In the genomic region with DNA sequence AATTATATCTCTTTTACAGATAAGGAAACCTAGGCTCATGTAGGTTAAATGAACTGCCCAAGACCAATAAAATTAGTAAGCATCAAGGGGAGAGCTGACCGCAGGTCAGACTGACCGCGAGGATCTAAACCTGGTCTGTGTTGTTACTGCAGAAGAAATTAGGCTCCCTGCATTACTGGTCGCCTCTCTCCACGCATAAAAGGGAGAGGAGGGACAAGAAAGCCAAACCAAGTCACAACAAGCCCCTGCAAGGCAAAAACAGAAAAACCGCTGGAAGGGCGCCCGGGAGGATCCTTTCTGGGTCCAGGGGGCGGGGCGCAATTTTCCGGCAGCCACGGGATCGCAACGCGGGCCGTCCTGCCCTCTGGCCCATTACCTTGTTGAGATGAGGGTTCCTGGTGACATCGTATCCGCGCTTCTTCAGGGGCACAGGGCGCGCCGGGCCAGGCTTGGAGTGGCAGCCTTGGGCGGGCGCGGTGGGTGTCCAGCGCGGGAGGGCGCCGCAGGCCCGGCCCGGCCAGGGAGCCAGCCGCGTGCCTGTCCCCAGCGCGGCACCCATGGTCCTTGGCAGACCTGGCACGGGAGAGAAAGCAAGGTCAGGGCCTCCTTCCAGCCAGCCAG, we compare ENCODE assay signal across 8 cellular contexts. TPM values are rescaled to one million over a fixed set of nuclear protein-coding genes. Genes with fewer than 3 reads are reported as not detected.
A peak's percentile ranks its signal among the peaks of the same experiment; 100 is the strongest.
DNase-seq lines count a peak whose midpoint lies in the region; ATAC-seq, FAIRE-seq and TF ChIP-seq lines count a peak whose summit lies in the region.

No MANE protein-coding gene starts in this region.

- no peak overlapping the region for H3K27ac Mint-ChIP-seq in activated naive CD4-positive, alpha-beta T cell treated with anti-CD3 and anti-CD28 coated beads, Interleukin-2, amount 50 U/mL, for 24 hours
- peak overlapping the region; percentile 26 for H3K27ac Mint-ChIP-seq in astrocyte (ENCODE audit: unreplicated experiment)

- no TSS peak for BruUV-seq in OCI-LY7 (replicated peaks; lab: Mats Ljungman, UMichigan)

- ATAC-seq in psoas muscle (peak; percentile 72 to 78 (median 75)), HG02763 (IDR thresholded peaks at IDR 0.05; ENCODE audit: unreplicated experiment) (no peak)

- H3K36me3 ChIP-seq in astrocyte (ENCODE audit: insufficient read depth, low read length), result no peaks in the 10 kb centered on the region
- no peaks in the 10 kb centered on the region for H3K36me3 ChIP-seq in psoas muscle (ENCODE audit: insufficient read depth in 1 of 2, low read depth in 1 of 2)
- no peaks in the 10 kb centered on the region for H3K36me3 ChIP-seq in OCI-LY7 (ENCODE audit: insufficient read depth, low read length)

- 0% methylated on average over 26 to 36 of the region's 36 CpGs for WGBS in psoas muscle, 3 donors

- peak overlapping the region; percentile 70 for H3K27ac ChIP-seq in astrocyte (ENCODE audit: low read depth, low read length)
- peak overlapping the region; percentile 97 for H3K27ac ChIP-seq in psoas muscle
- H3K27ac ChIP-seq in OCI-LY7 (ENCODE audit: low read depth, low read length, poor library complexity, severe bottlenecking), result no peak overlapping the region

- H2AFZ ChIP-seq in astrocyte (ENCODE audit: low read depth, low read length) (peak overlapping the region; percentile 88), OCI-LY7 (ENCODE audit: low read length) (no peak overlapping the region)

- H3K4me3 ChIP-seq in astrocyte (ENCODE audit: insufficient read depth, low read depth, low read length), result peak overlapping the region; percentile 81
- peak overlapping the region; percentile 79 for H3K4me3 ChIP-seq in psoas muscle
- H3K4me3 ChIP-seq in OCI-LY7 (ENCODE audit: low read depth, low read length, poor library complexity, severe bottlenecking), result no peak overlapping the region

- H3K9me3 Mint-ChIP-seq in activated naive CD4-positive, alpha-beta T cell treated with anti-CD3 and anti-CD28 coated beads, Interleukin-2, amount 50 U/mL, for 24 hours, result no peaks in the 10 kb centered on the region
- H3K9me3 Mint-ChIP-seq in astrocyte (ENCODE audit: unreplicated experiment), result peaks cover 2% of the 10 kb centered on the region

- H3K27me3 Mint-ChIP-seq in activated naive CD4-positive, alpha-beta T cell treated with anti-CD3 and anti-CD28 coated beads, Interleukin-2, amount 50 U/mL, for 24 hours, result peaks cover 6% of the 10 kb centered on the region
- H3K27me3 Mint-ChIP-seq in astrocyte (ENCODE audit: low read depth, unreplicated experiment), result no peaks in the 10 kb centered on the region

- H3K4me1 ChIP-seq in astrocyte (ENCODE audit: insufficient read depth, low read length) (peaks cover 9% of the 10 kb centered on the region), psoas muscle (peaks cover 31% of the 10 kb centered on the region), OCI-LY7 (ENCODE audit: insufficient read depth, low read length, poor library complexity, severe bottlenecking) (no peaks in the 10 kb centered on the region)

- H3K9me3 ChIP-seq in astrocyte (ENCODE audit: insufficient read depth, low read depth, low read length) (no peaks in the 10 kb centered on the region), psoas muscle (no peaks in the 10 kb centered on the region), OCI-LY7 (ENCODE audit: low read length) (no peaks in the 10 kb centered on the region)

- TF ChIP-seq CTCF in astrocyte (IDR thresholded peaks at IDR 0.05; ENCODE audit: insufficient read depth, low read depth, low read length) (no peak), psoas muscle (IDR thresholded peaks at IDR 0.05) (no peak), OCI-LY7 (conservative IDR thresholded peaks at IDR 0.05; ENCODE audit: low read length) (no peak)

- H4K20me1 ChIP-seq in astrocyte (ENCODE audit: insufficient read depth, low read length), result no peaks in the 10 kb centered on the region
- no peaks in the 10 kb centered on the region for H4K20me1 ChIP-seq in OCI-LY7 (ENCODE audit: insufficient read depth, low read length)

- no peak for DNase-seq in activated naive CD4-positive, alpha-beta T cell treated with Interleukin-2 at 50 U/mL for 16 hours
- peak; percentile 12 for DNase-seq in NCI-H1694 (lab: John Stamatoyannopoulos, UW)
- DNase-seq in astrocyte (ENCODE audit: low read depth), result no peak
- DNase-seq in hypothalamus (lab: John Stamatoyannopoulos, UW), result peak in 37 of 51 donors; percentile 2 to 74 (median 43)
- peak; percentile 83 to 84 for DNase-seq in psoas muscle
- DNase-seq in OCI-LY7 (ENCODE audit: low spot score), result no peak

- H3K27me3 ChIP-seq in astrocyte (ENCODE audit: insufficient read depth, low read length) (no peaks in the 10 kb centered on the region), psoas muscle (ENCODE audit: insufficient read depth in 3 of 3, low read length in 2 of 3) (no peaks in the 10 kb centered on the region)

- intact Hi-C loops in psoas muscle (cut with DNase I) (loop anchor here (5.0 kb wide), 2 partner anchors 71 to 131 kb away; a partner anchor contains a TSS), OCI-LY7 (cut with micrococcal nuclease; ENCODE audit: unreplicated experiment) (no loop called here)

- peak overlapping the region; percentile 85 for H3K9ac ChIP-seq in astrocyte (ENCODE audit: low read length)

- CTCF ChIA-PET in OCI-LY7 (lab: Charles Lee; ENCODE audit: unreplicated experiment), result no interaction called here

- peak overlapping the region; percentile 82 for H3K4me3 Mint-ChIP-seq in activated naive CD4-positive, alpha-beta T cell treated with anti-CD3 and anti-CD28 coated beads, Interleukin-2, amount 50 U/mL, for 24 hours
- H3K4me3 Mint-ChIP-seq in astrocyte (ENCODE audit: unreplicated experiment), result peak overlapping the region; percentile 87

- peaks cover 21% of the 10 kb centered on the region for H3K4me1 Mint-ChIP-seq in activated naive CD4-positive, alpha-beta T cell treated with anti-CD3 and anti-CD28 coated beads, Interleukin-2, amount 50 U/mL, for 24 hours
- peaks cover 26% of the 10 kb centered on the region for H3K4me1 Mint-ChIP-seq in astrocyte (ENCODE audit: low read depth, unreplicated experiment)

- H3K4me2 ChIP-seq in astrocyte (ENCODE audit: low read length) (peak overlapping the region; percentile 92), OCI-LY7 (ENCODE audit: low read length) (no peak overlapping the region)

- H3K36me3 Mint-ChIP-seq in activated naive CD4-positive, alpha-beta T cell treated with anti-CD3 and anti-CD28 coated beads, Interleukin-2, amount 50 U/mL, for 24 hours, result no peaks in the 10 kb centered on the region
- no peaks in the 10 kb centered on the region for H3K36me3 Mint-ChIP-seq in astrocyte (ENCODE audit: low read depth, unreplicated experiment)

- no peaks in the 10 kb centered on the region for H3K9me2 ChIP-seq in OCI-LY7 (ENCODE audit: insufficient read depth, low read length)

- no peaks in the 10 kb centered on the region for H3K79me2 ChIP-seq in astrocyte (ENCODE audit: insufficient read depth, low read length)
- no peaks in the 10 kb centered on the region for H3K79me2 ChIP-seq in OCI-LY7 (ENCODE audit: insufficient read depth, low read depth, low read length)

- FAIRE-seq in astrocyte (lab: Jason Lieb, UNC), result no peak

- POLR2A ChIA-PET in OCI-LY7 (lab: Charles Lee), result interaction anchor here (0.6 kb wide), 1 partner anchor 42 kb away, joined by 4 read pairs; no protein-coding TSS in a partner anchor

RNA-seq across cellular contexts. Expression of a gene that starts 0.9 kb away (rescaled TPM):
- total RNA-seq in astrocyte (26.5 and 28.6 TPM in 2 replicates), psoas muscle (10 to 100 TPM; 11.2 to 19.5 (median 14.2) TPM), OCI-LY7 (2022) (not detected in 2 replicates)
- polyA plus RNA-seq in psoas muscle, result 1 to 10 TPM; 5.1 to 9.3 (median 6.9) TPM
- not detected in 2 replicates for total RNA-seq in OCI-LY7 (2014; rRNA removed; shearing (Covaris generic))

Comparison
In these comparisons a context has a peak if more than half of its experiments do, and no peak if none do; other contexts are left out.
1. DNase-seq: peak in NCI-H1694 (single experiment), hypothalamus (37 of 51) and psoas muscle (2 of 2); none in activated naive CD4-positive, alpha-beta T cell treated with Interleukin-2 at 50 U/mL for 16 hours (single experiment), astrocyte (single experiment) and OCI-LY7 (single experiment).
2. RNA of a gene that starts 0.9 kb away (total RNA-seq): 26.5 to 28.6 TPM in astrocyte and 11.2 to 19.5 TPM in psoas muscle; not detected in OCI-LY7; every median in the first group is over 10 times any median in the second.